14 cellular contexts compared by ENCODE assay signal in genomic region chr19:29486961-29487360, GRCh38. TPM values are rescaled to one million over a fixed set of nuclear protein-coding genes. Genes with fewer than 3 reads are reported as not detected.
"Had no signal": no experiment of that assay in that cellular context is flagged by ENCODE, and none has a peak within 500 bp of the region (broad histone marks: within the 10 kb centered on the region; RNA-seq: fewer than 3 reads in every experiment).

No MANE protein-coding gene starts in this region.

RNA-seq across cellular contexts. Expression of gene VSTM2B, which starts 38.8 kb away (rescaled TPM):
- total RNA-seq: natural killer cell, osteoblast, pancreas, progenitor cell of endocrine pancreas, psoas muscle, renal cortical epithelial cell, sciatic nerve, smooth muscle cell, stomach, subcutaneous adipose tissue, thoracic aorta, thyroid gland, tibial nerve, upper lobe of left lung had no signal
